In genomic region chr7:39535064-39535463, GRCh38 we compare ENCODE assay signal across 15 cellular contexts. TPM values are rescaled to one million over a fixed set of nuclear protein-coding genes. Genes with fewer than 3 reads are reported as not detected.
A peak's percentile ranks its signal among the peaks of the same experiment; 100 is the strongest.
DNase-seq lines count a peak whose midpoint lies in the region; ATAC-seq and TF ChIP-seq lines count a peak whose summit lies in the region.
"Had no signal": no experiment of that assay in that cellular context is flagged by ENCODE, and none has a peak within 500 bp of the region (broad histone marks: within the 10 kb centered on the region; RNA-seq: fewer than 3 reads in every experiment).

No MANE protein-coding gene starts in this region.

- H3K4me3 ChIP-seq in esophagus squamous epithelium: no peak overlapping the region
- H3K4me3 ChIP-seq in mucosa of rectum (ENCODE audit: low read length in 2 of 2): no peak overlapping the region
- H3K4me3 ChIP-seq in Karpas-422 (ENCODE audit: low read length): no peak overlapping the region
- H3K4me3 ChIP-seq: GM12878, GM23338 had no signal

- H3K9me2 ChIP-seq in Karpas-422 (replicated peaks; ENCODE audit: insufficient read depth, low read length): no peaks in the 10 kb centered on the region

- no peaks in the 10 kb centered on the region for H4K20me1 ChIP-seq in Karpas-422 (ENCODE audit: insufficient read depth, low read depth, low read length)

- peaks cover 0 to 16% (median 0%) of the 10 kb centered on the region in 3 donors for H3K4me1 ChIP-seq in esophagus squamous epithelium
- H3K4me1 ChIP-seq in mucosa of rectum (ENCODE audit: control insufficient read depth in 2 of 2, insufficient read depth in 2 of 2, low read length in 2 of 2): peaks cover 15 to 28% of the 10 kb centered on the region in 2 donors
- no peaks in the 10 kb centered on the region for H3K4me1 ChIP-seq in Karpas-422 (ENCODE audit: low read length)
- H3K4me1 ChIP-seq: BE2C had no signal

- DNase-seq in amniotic epithelial cell (ENCODE audit: low read depth) (peak; percentile 14), esophagus squamous epithelium (lab: John Stamatoyannopoulos, UW) (no peak), posterior vena cava (ENCODE audit: low spot score) (no peak), chondrocyte (ENCODE audit: low spot score) (no peak), Karpas-422 (no peak)
- DNase-seq in stimulated activated naive B cell treated with anti-CD40 and anti-IgM and Interleukin-4, amounts not matched to agents 10 μg/mL and 1 μg/mL and 100 μg/mL, for 72 hours: no peak
- DNase-seq: BE2C; CD4-positive, alpha-beta memory T cell; DMS79; H7 had no signal

- peaks cover 7 to 18% of the 10 kb centered on the region in 2 donors for H3K4me1 Mint-ChIP-seq in stimulated activated naive B cell treated with anti-CD40 and anti-IgM and Interleukin-4, amounts not matched to agents 10 μg/mL and 1 μg/mL and 100 μg/mL, for 72 hours
- H3K4me1 Mint-ChIP-seq in chondrocyte (ENCODE audit: low read depth): no peaks in the 10 kb centered on the region
- H3K4me1 Mint-ChIP-seq: CD4-positive, alpha-beta memory T cell had no signal

- no peak overlapping the region for H3K4me3 Mint-ChIP-seq in stimulated activated naive B cell treated with anti-CD40 and anti-IgM and Interleukin-4, amounts not matched to agents 10 μg/mL and 1 μg/mL and 100 μg/mL, for 72 hours
- H3K4me3 Mint-ChIP-seq in chondrocyte (ENCODE audit: unreplicated experiment): no peak overlapping the region
- H3K4me3 Mint-ChIP-seq: CD4-positive, alpha-beta memory T cell; GM23338 had no signal

- no peak for TF ChIP-seq POLR2A in esophagus squamous epithelium (IDR thresholded peaks at IDR 0.05)

- intact Hi-C loops in esophagus squamous epithelium (cut with DNase I): no loop called here
- intact Hi-C loops in posterior vena cava (cut with DNase I): no loop called here

- no peaks in the 10 kb centered on the region for H3K79me2 ChIP-seq in Karpas-422 (ENCODE audit: low read length)

- H3K36me3 ChIP-seq in esophagus squamous epithelium: no peaks in the 10 kb centered on the region
- no peaks in the 10 kb centered on the region for H3K36me3 ChIP-seq in mucosa of rectum (ENCODE audit: control insufficient read depth in 2 of 2, insufficient read depth in 2 of 2, low read length in 2 of 2)
- H3K36me3 ChIP-seq in Karpas-422 (ENCODE audit: insufficient read depth, low read length): no peaks in the 10 kb centered on the region
- H3K36me3 ChIP-seq: BE2C had no signal

- no peak overlapping the region for H3K9ac ChIP-seq in mucosa of rectum (ENCODE audit: low read depth in 1 of 2, low read length in 2 of 2)
- no peak overlapping the region for H3K9ac ChIP-seq in Karpas-422 (ENCODE audit: low read length)

- H3K27ac Mint-ChIP-seq in stimulated activated naive B cell treated with anti-CD40 and anti-IgM and Interleukin-4, amounts not matched to agents 10 μg/mL and 1 μg/mL and 100 μg/mL, for 72 hours: peak overlapping the region; percentile 25
- no peak overlapping the region for H3K27ac Mint-ChIP-seq in chondrocyte (ENCODE audit: unreplicated experiment)
- H3K27ac Mint-ChIP-seq: CD4-positive, alpha-beta memory T cell; GM23338 had no signal

- H3K36me3 Mint-ChIP-seq in stimulated activated naive B cell treated with anti-CD40 and anti-IgM and Interleukin-4, amounts not matched to agents 10 μg/mL and 1 μg/mL and 100 μg/mL, for 72 hours: no peaks in the 10 kb centered on the region
- H3K36me3 Mint-ChIP-seq in chondrocyte (ENCODE audit: low read depth): no peaks in the 10 kb centered on the region
- H3K36me3 Mint-ChIP-seq: CD4-positive, alpha-beta memory T cell had no signal

- H3K27me3 Mint-ChIP-seq in stimulated activated naive B cell treated with anti-CD40 and anti-IgM and Interleukin-4, amounts not matched to agents 10 μg/mL and 1 μg/mL and 100 μg/mL, for 72 hours: peaks cover 0 to 7% of the 10 kb centered on the region in 2 donors
- peaks cover 19% of the 10 kb centered on the region for H3K27me3 Mint-ChIP-seq in chondrocyte (ENCODE audit: low read depth)

- TF ChIP-seq CTCF in esophagus squamous epithelium (IDR thresholded peaks at IDR 0.05) (no peak), chondrocyte (IDR thresholded peaks at IDR 0.05) (no peak)

- H2AFZ ChIP-seq in Karpas-422 (ENCODE audit: low read length): no peak overlapping the region
- H2AFZ ChIP-seq: GM23338 had no signal

- no peaks in the 10 kb centered on the region for H3K9me3 Mint-ChIP-seq in stimulated activated naive B cell treated with anti-CD40 and anti-IgM and Interleukin-4, amounts not matched to agents 10 μg/mL and 1 μg/mL and 100 μg/mL, for 72 hours
- H3K9me3 Mint-ChIP-seq in chondrocyte (ENCODE audit: low read depth): no peaks in the 10 kb centered on the region
- H3K9me3 Mint-ChIP-seq: CD4-positive, alpha-beta memory T cell; GM23338 had no signal

- H3K9me3 ChIP-seq in esophagus squamous epithelium (no peaks in the 10 kb centered on the region), mucosa of rectum (ENCODE audit: control insufficient read depth in 2 of 2, low read length in 2 of 2) (no peaks in the 10 kb centered on the region), Karpas-422 (ENCODE audit: low read length) (no peaks in the 10 kb centered on the region)
- H3K9me3 ChIP-seq: BE2C had no signal

- no peak for ATAC-seq in stimulated activated naive B cell treated with anti-CD40 and anti-IgM and Interleukin-4, amounts not matched to agents 10 μg/mL and 1 μg/mL and 100 μg/mL, for 72 hours (replicated peaks)
- no peak for ATAC-seq in GM18861 (IDR thresholded peaks at IDR 0.05; ENCODE audit: unreplicated experiment)
- ATAC-seq: GM12878, GM23338 had no signal

- no peak overlapping the region for H3K4me2 ChIP-seq in Karpas-422 (ENCODE audit: low read depth, low read length, poor library complexity, severe bottlenecking)
- H3K4me2 ChIP-seq: GM23338 had no signal

- H3K27ac ChIP-seq in esophagus squamous epithelium: peak overlapping the region in 3 of 4 donors; percentile 48 to 64 (median 62)
- H3K27ac ChIP-seq in mucosa of rectum (ENCODE audit: low read depth in 2 of 2, low read length in 2 of 2): peak overlapping the region; percentile 71 to 79
- no peak overlapping the region for H3K27ac ChIP-seq in Karpas-422 (ENCODE audit: low read length)
- H3K27ac ChIP-seq: C4-2B had no signal

- peaks cover 0 to 4% (median 0%) of the 10 kb centered on the region in 4 donors for H3K27me3 ChIP-seq in esophagus squamous epithelium
- no peaks in the 10 kb centered on the region for H3K27me3 ChIP-seq in mucosa of rectum (ENCODE audit: control insufficient read depth in 2 of 2, insufficient read depth in 2 of 2, low read length in 2 of 2)
- no peaks in the 10 kb centered on the region for H3K27me3 ChIP-seq in Karpas-422 (ENCODE audit: low read length)

RNA-seq across cellular contexts. Expression of gene YAE1, which starts 31.1 kb away (rescaled TPM):
- total RNA-seq in esophagus squamous epithelium: 10 to 100 TPM in 3 of 4 donors, 1 to 10 TPM in 1; 3.6 to 23.1 (median 14.6) TPM
- 10 to 100 TPM; 16.0 to 18.0 TPM for total RNA-seq in posterior vena cava
- total RNA-seq in chondrocyte: 14.9 to 24.3 TPM (median 15.2 TPM) in 3 replicates
- total RNA-seq in Karpas-422 (2014; rRNA removed; shearing (Covaris generic); ENCODE audit: low replicate concordance): 20.9 and 25.1 TPM in 2 replicates
